In genomic region chr3:44669760-44670159, GRCh38 we compare ENCODE assay signal across 31 cellular contexts. TPM values are rescaled to one million over a fixed set of nuclear protein-coding genes. Genes with fewer than 3 reads are reported as not detected.
"Had no signal": no experiment of that assay in that cellular context is flagged by ENCODE, and none has a peak within 500 bp of the region (broad histone marks: within the 10 kb centered on the region; RNA-seq: fewer than 3 reads in every experiment).

No MANE protein-coding gene starts in this region.

- FAIRE-seq: bronchial epithelial cell, endometrium, endothelial cell of umbilical vein, frontal cortex had no signal

- H3K27me3 Mint-ChIP-seq: activated CD4-positive, alpha-beta memory T cell treated with anti-CD3 and anti-CD28 coated beads for 36 hours; activated CD4-positive, alpha-beta T cell treated with anti-CD3 and anti-CD28 coated beads for 36 hours; activated CD4-positive, alpha-beta T cell treated with anti-CD3 and anti-CD28 coated beads, Interleukin-2, amount 10 ng/mL, durations not matched to agents 24 days and 14 days; activated CD8-positive, alpha-beta memory T cell treated with anti-CD3 and anti-CD28 coated beads, Interleukin-2, amount 10 ng/mL, durations not matched to agents 7 days and 5 days; activated naive CD8-positive, alpha-beta T cell treated with anti-CD3 and anti-CD28 coated beads for 36 hours; activated naive CD8-positive, alpha-beta T cell treated with anti-CD3 and anti-CD28 coated beads, Interleukin-2, amount 50 U/mL, for 24 hours; brain had no signal

- DNase-seq: activated CD4-positive, alpha-beta memory T cell treated with anti-CD3 and anti-CD28 coated beads for 36 hours; activated CD4-positive, alpha-beta T cell treated with anti-CD3 and anti-CD28 coated beads for 36 hours; activated CD4-positive, alpha-beta T cell treated with anti-CD3 and anti-CD28 coated beads, Interleukin-2, amount 10 ng/mL, durations not matched to agents 24 days and 14 days; activated CD4-positive, CD25-positive, alpha-beta regulatory T cell; activated CD4-positive, CD25-positive, alpha-beta regulatory T cell treated with anti-CD3 and anti-CD28 coated beads, Interleukin-2, amount 50 U/mL, for 72 hours; activated CD8-positive, alpha-beta memory T cell treated with anti-CD3 and anti-CD28 coated beads, Interleukin-2, amount 10 ng/mL, durations not matched to agents 7 days and 5 days; activated CD8-positive, alpha-beta memory T cell treated with anti-CD3 and anti-CD28 coated beads, Interleukin-2, amount 50 U/mL, for 4 hours; activated CD8-positive, alpha-beta T cell treated with anti-CD3 and anti-CD28 coated beads, Interleukin-2, amount 10 ng/mL, durations not matched to agents 7 days and 5 days; activated effector memory CD4-positive, alpha-beta T cell treated with anti-CD3 and anti-CD28 coated beads, Interleukin-2, amount 50 U/mL, for 16 hours; activated naive CD4-positive, alpha-beta T cell treated with anti-CD3 and anti-CD28 coated beads for 36 hours; activated naive CD8-positive, alpha-beta T cell treated with anti-CD3 and anti-CD28 coated beads for 36 hours; activated naive CD8-positive, alpha-beta T cell treated with anti-CD3 and anti-CD28 coated beads, Interleukin-2, amount 50 U/mL, for 24 hours; activated T-cell treated with anti-CD3 and anti-CD28 coated beads, Interleukin-2, amount 50 U/mL, for 1 hour; activated T-cell treated with anti-CD3 and anti-CD28 coated beads, Interleukin-2, amount 50 U/mL, for 48 hours; adrenal gland; colonic mucosa; effector CD8-positive, alpha-beta T cell; foreskin fibroblast; head of caudate nucleus; T-helper 2 cell had no signal

- H3K4me1 Mint-ChIP-seq: activated CD4-positive, alpha-beta T cell treated with anti-CD3 and anti-CD28 coated beads for 36 hours; activated CD4-positive, alpha-beta T cell treated with anti-CD3 and anti-CD28 coated beads, Interleukin-2, amount 10 ng/mL, durations not matched to agents 24 days and 14 days; activated CD8-positive, alpha-beta memory T cell treated with anti-CD3 and anti-CD28 coated beads, Interleukin-2, amount 10 ng/mL, durations not matched to agents 7 days and 5 days; activated naive CD4-positive, alpha-beta T cell treated with anti-CD3 and anti-CD28 coated beads, Interleukin-2, amount 50 U/mL, for 24 hours; activated naive CD8-positive, alpha-beta T cell treated with anti-CD3 and anti-CD28 coated beads for 36 hours; activated naive CD8-positive, alpha-beta T cell treated with anti-CD3 and anti-CD28 coated beads, Interleukin-2, amount 50 U/mL, for 24 hours; brain; central memory CD8-positive, alpha-beta T cell had no signal

- H3K27ac ChIP-seq: adrenal gland, ascending aorta, colonic mucosa, epithelial cell of prostate had no signal

- H3K36me3 ChIP-seq: adrenal gland, ascending aorta, colonic mucosa had no signal

- H3K4me3 ChIP-seq: adrenal gland, ascending aorta, colonic mucosa had no signal

- ATAC-seq: activated CD4-positive, alpha-beta T cell treated with anti-CD3 and anti-CD28 coated beads for 36 hours; activated CD8-positive, alpha-beta memory T cell treated with anti-CD3 and anti-CD28 coated beads, Interleukin-2, amount 10 ng/mL, durations not matched to agents 7 days and 5 days; activated CD8-positive, alpha-beta T cell treated with anti-CD3 and anti-CD28 coated beads, Interleukin-2, amount 10 ng/mL, durations not matched to agents 7 days and 5 days; activated naive CD8-positive, alpha-beta T cell treated with anti-CD3 and anti-CD28 coated beads, Interleukin-2, amount 50 U/mL, for 24 hours had no signal

- H3K4me1 ChIP-seq: adrenal gland, ascending aorta, colonic mucosa had no signal

- H3K27ac Mint-ChIP-seq: activated CD4-positive, alpha-beta memory T cell treated with anti-CD3 and anti-CD28 coated beads for 36 hours; activated CD4-positive, alpha-beta T cell treated with anti-CD3 and anti-CD28 coated beads for 36 hours; activated CD4-positive, alpha-beta T cell treated with anti-CD3 and anti-CD28 coated beads, Interleukin-2, amount 10 ng/mL, durations not matched to agents 24 days and 14 days; activated CD8-positive, alpha-beta memory T cell treated with anti-CD3 and anti-CD28 coated beads, Interleukin-2, amount 10 ng/mL, durations not matched to agents 7 days and 5 days; activated CD8-positive, alpha-beta T cell treated with anti-CD3 and anti-CD28 coated beads, Interleukin-2, amount 10 ng/mL, durations not matched to agents 7 days and 5 days; activated naive CD4-positive, alpha-beta T cell treated with anti-CD3 and anti-CD28 coated beads for 36 hours; activated naive CD4-positive, alpha-beta T cell treated with anti-CD3 and anti-CD28 coated beads, Interleukin-2, amount 50 U/mL, for 24 hours; activated naive CD8-positive, alpha-beta T cell treated with anti-CD3 and anti-CD28 coated beads for 36 hours; activated naive CD8-positive, alpha-beta T cell treated with anti-CD3 and anti-CD28 coated beads, Interleukin-2, amount 50 U/mL, for 24 hours; activated T-helper 1 cell treated with anti-CD3 and anti-CD28 coated beads, Interleukin-12 subunit alpha, Interleukin-12 subunit beta, Interleukin-2, Interleukin-4 antibody, amounts not matched to agents 30 ng/mL and 10 ng/mL and 1 ng/mL, durations not matched to agents 14 hours and 24 hours and 36 hours; activated T-helper 2 cell treated with anti-CD3 and anti-CD28 coated beads, Interferon-gamma antibody, Interleukin-2, Interleukin-4, amounts not matched to agents 10 μg/mL and 5 μg/mL and 100 μg/mL, durations not matched to agents 14 hours and 24 hours and 36 hours had no signal

- H3K4me3 Mint-ChIP-seq: activated CD4-positive, alpha-beta memory T cell treated with anti-CD3 and anti-CD28 coated beads for 36 hours; activated CD4-positive, alpha-beta T cell treated with anti-CD3 and anti-CD28 coated beads for 36 hours; activated CD4-positive, alpha-beta T cell treated with anti-CD3 and anti-CD28 coated beads, Interleukin-2, amount 10 ng/mL, durations not matched to agents 24 days and 14 days; activated CD8-positive, alpha-beta memory T cell treated with anti-CD3 and anti-CD28 coated beads, Interleukin-2, amount 10 ng/mL, durations not matched to agents 7 days and 5 days; activated CD8-positive, alpha-beta T cell treated with anti-CD3 and anti-CD28 coated beads, Interleukin-2, amount 10 ng/mL, durations not matched to agents 7 days and 5 days; activated naive CD4-positive, alpha-beta T cell treated with anti-CD3 and anti-CD28 coated beads for 36 hours; activated naive CD4-positive, alpha-beta T cell treated with anti-CD3 and anti-CD28 coated beads, Interleukin-2, amount 50 U/mL, for 24 hours; activated naive CD8-positive, alpha-beta T cell treated with anti-CD3 and anti-CD28 coated beads for 36 hours; activated naive CD8-positive, alpha-beta T cell treated with anti-CD3 and anti-CD28 coated beads, Interleukin-2, amount 50 U/mL, for 24 hours; activated T-helper 1 cell treated with anti-CD3 and anti-CD28 coated beads, Interleukin-12 subunit alpha, Interleukin-12 subunit beta, Interleukin-2, Interleukin-4 antibody, amounts not matched to agents 30 ng/mL and 10 ng/mL and 1 ng/mL, durations not matched to agents 14 hours and 24 hours and 36 hours; brain; central memory CD8-positive, alpha-beta T cell had no signal

- H3K9me3 ChIP-seq: colonic mucosa had no signal

- H3K27me3 ChIP-seq: adrenal gland, ascending aorta, colonic mucosa had no signal

RNA-seq across cellular contexts. Expression of gene ZNF501, which starts 59.7 kb away (rescaled TPM):
- total RNA-seq: ascending aorta had no signal
